Comparison of ENCODE assay signal across 19 cellular contexts in the genomic region with DNA sequence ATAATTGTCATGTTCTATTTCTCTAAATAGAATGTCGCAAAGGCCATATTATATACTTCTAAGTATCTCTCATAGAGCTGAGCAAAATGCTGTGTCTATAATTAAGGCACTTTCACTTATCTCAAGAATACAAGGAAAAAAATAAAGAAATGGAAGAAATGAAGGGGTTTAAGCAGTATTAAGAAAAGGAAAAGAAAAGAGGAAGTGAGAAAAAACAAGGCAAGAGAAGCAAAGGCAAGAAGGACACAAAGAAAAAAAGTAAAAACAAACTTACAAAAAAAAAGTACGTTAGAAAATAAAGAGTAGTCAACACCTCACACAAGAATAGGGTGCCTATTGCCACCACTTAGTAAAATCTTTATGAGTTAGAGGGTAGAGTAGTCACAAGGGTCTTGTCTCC.
"Had no signal": no experiment of that assay in that cellular context is flagged by ENCODE, and none has a peak within 500 bp of the region (broad histone marks: within the 10 kb centered on the region; RNA-seq: fewer than 3 reads in every experiment).

No MANE protein-coding gene starts in this region.

- DNase-seq: KBM-7, NCI-H1048, NCI-H1105, NCI-H1417, NCI-H1436 treated with DMSO at 0.1 percent for 48 hours, NCI-H1694, NCI-H187 treated with DMSO at 0.1 percent for 48 hours, NCI-H2081, NCI-H2107, NCI-H226, NCI-H446, NCI-H510A, NCI-H524 treated with DMSO at 0.1 percent for 48 hours, NCI-H69, NCI-H774, Right ventricle myocardium superior, RPMI8226, SJCRH30, T-helper 2 cell had no signal
